Comparison of ENCODE assay signal across 12 cellular contexts in genomic region chr10:77971804-77972144, GRCh38. TPM values are rescaled to one million over a fixed set of nuclear protein-coding genes. Genes with fewer than 3 reads are reported as not detected.
DNase-seq lines count a peak whose midpoint lies in the region; ATAC-seq and TF ChIP-seq lines count a peak whose summit lies in the region.
"Had no signal": no experiment of that assay in that cellular context is flagged by ENCODE, and none has a peak within 500 bp of the region (broad histone marks: within the 10 kb centered on the region; RNA-seq: fewer than 3 reads in every experiment).

No MANE protein-coding gene starts in this region.

- peaks cover 23% of the 10 kb centered on the region for H3K36me3 Mint-ChIP-seq in CD8-positive, alpha-beta T cell
- peaks cover 13% of the 10 kb centered on the region for H3K36me3 Mint-ChIP-seq in activated T-helper 2 cell treated with anti-CD3 and anti-CD28 coated beads, Interferon-gamma antibody, Interleukin-2, Interleukin-4, amounts not matched to agents 10 μg/mL and 5 μg/mL and 100 μg/mL, durations not matched to agents 14 hours and 24 hours and 36 hours (ENCODE audit: low read depth)

- POLR2A ChIA-PET in CD8-positive, alpha-beta T cell (lab: Charles Lee): no interaction called here

- in situ Hi-C loops in HAP-1 (cut with MboI; ENCODE audit: low sequenced_read_pairs): loop anchor here (10.0 kb wide), 1 partner anchor 117 kb away; no protein-coding TSS in a partner anchor

- peaks cover 6% of the 10 kb centered on the region for H3K36me3 ChIP-seq in CD8-positive, alpha-beta T cell (ENCODE audit: insufficient read depth, low read length)
- H3K36me3 ChIP-seq in hepatocyte (replicated peaks; ENCODE audit: insufficient read depth, low read depth) (no peaks in the 10 kb centered on the region), skeletal muscle tissue (ENCODE audit: control insufficient read depth in 3 of 3, insufficient read depth in 3 of 3, low read length in 3 of 3) (peaks cover 0 to 6% (median under 1%) of the 10 kb centered on the region in 3 donors), HAP-1 (replicated peaks) (peaks cover 7% of the 10 kb centered on the region)

- H3K27me3 Mint-ChIP-seq in CD8-positive, alpha-beta T cell (ENCODE audit: low read depth): no peaks in the 10 kb centered on the region
- H3K27me3 Mint-ChIP-seq in activated T-helper 2 cell treated with anti-CD3 and anti-CD28 coated beads, Interferon-gamma antibody, Interleukin-2, Interleukin-4, amounts not matched to agents 10 μg/mL and 5 μg/mL and 100 μg/mL, durations not matched to agents 14 hours and 24 hours and 36 hours (ENCODE audit: low read depth): no peaks in the 10 kb centered on the region

- H3K9me2 ChIP-seq in hepatocyte (replicated peaks; ENCODE audit: insufficient read depth): no peaks in the 10 kb centered on the region

- H3K4me3 ChIP-seq in CD8-positive, alpha-beta T cell (ENCODE audit: low read depth, low read length): no peak overlapping the region
- H3K4me3 ChIP-seq in hepatocyte (no peak overlapping the region), skeletal muscle tissue (ENCODE audit: low read length in 3 of 3) (peak overlapping the region; percentile 23 to 57 (median 45)), HAP-1 (no peak overlapping the region)

- H3K4me1 ChIP-seq in CD8-positive, alpha-beta T cell (ENCODE audit: insufficient read depth, low read length): peaks cover 8% of the 10 kb centered on the region
- H3K4me1 ChIP-seq in hepatocyte (ENCODE audit: insufficient read depth) (peaks cover 11% of the 10 kb centered on the region), skeletal muscle tissue (ENCODE audit: control insufficient read depth in 3 of 3, insufficient read depth in 3 of 3, low read length in 3 of 3) (peaks cover 23 to 35% (median 31%) of the 10 kb centered on the region in 3 donors), HAP-1 (peaks cover 7% of the 10 kb centered on the region; the same call in 1 of the 2 replicates)

- peaks cover 10% of the 10 kb centered on the region for H3K4me1 Mint-ChIP-seq in CD8-positive, alpha-beta T cell (ENCODE audit: low read depth)
- peaks cover 8% of the 10 kb centered on the region for H3K4me1 Mint-ChIP-seq in activated T-helper 2 cell treated with anti-CD3 and anti-CD28 coated beads, Interferon-gamma antibody, Interleukin-2, Interleukin-4, amounts not matched to agents 10 μg/mL and 5 μg/mL and 100 μg/mL, durations not matched to agents 14 hours and 24 hours and 36 hours (ENCODE audit: low read depth)

- TF ChIP-seq CTCF in CD8-positive, alpha-beta T cell (IDR thresholded peaks at IDR 0.05): no peak
- no peak for TF ChIP-seq CTCF in hepatocyte (IDR thresholded peaks at IDR 0.05; ENCODE audit: poor library complexity)

- peak overlapping the region; percentile 52 for H3K27ac Mint-ChIP-seq in CD8-positive, alpha-beta T cell
- H3K27ac Mint-ChIP-seq in activated T-helper 2 cell treated with anti-CD3 and anti-CD28 coated beads, Interferon-gamma antibody, Interleukin-2, Interleukin-4, amounts not matched to agents 10 μg/mL and 5 μg/mL and 100 μg/mL, durations not matched to agents 14 hours and 24 hours and 36 hours: peak overlapping the region; percentile 71

- 90% methylated on average over 3 of the region's 3 CpGs for WGBS in hepatocyte (ENCODE audit: low lambda C conversion rate, missing lambda C conversion rate)

- intact Hi-C loops in CD8-positive, alpha-beta T cell (cut with DNase I, micrococcal nuclease): no loop called here
- intact Hi-C loops in activated T-helper 2 cell treated with anti-CD3 and anti-CD28 coated beads, Interferon-gamma antibody, Interleukin-2, Interleukin-4, amounts not matched to agents 10 μg/mL and 5 μg/mL and 100 μg/mL, durations not matched to agents 14 hours and 24 hours and 36 hours (cut with micrococcal nuclease): loop anchor here (5.0 kb wide), 1 partner anchor 124 kb away; no protein-coding TSS in a partner anchor

- CTCF ChIA-PET in CD8-positive, alpha-beta T cell (lab: Charles Lee): no interaction called here

- H3K9ac ChIP-seq in skeletal muscle tissue (ENCODE audit: low read depth in 1 of 3, low read length in 3 of 3): peak overlapping the region in 1 of 3 donors; percentile 28

- DNase-seq in CD8-positive, alpha-beta T cell: no peak
- DNase-seq in activated T-helper 2 cell treated with anti-CD3 and anti-CD28 coated beads, Interferon-gamma antibody, Interleukin-2, Interleukin-4, amounts not matched to agents 10 μg/mL and 5 μg/mL and 100 μg/mL, durations not matched to agents 14 hours and 24 hours and 36 hours (ENCODE audit: low spot score): no peak
- no peak for DNase-seq in hepatocyte (ENCODE audit: low spot score)
- no peak for DNase-seq in HAP-1 (ENCODE audit: low spot score in 2 of 2)
- no peak for DNase-seq in DMS53 (lab: John Stamatoyannopoulos, UW)
- no peak for DNase-seq in NCI-H2227 (lab: John Stamatoyannopoulos, UW; ENCODE audit: unreplicated experiment)
- DNase-seq in stimulated activated CD4-positive, alpha-beta T cell treated with anti-CD3 and anti-CD28 coated beads, Interleukin-4, amount 100 ng/mL, for 4 hours: no peak
- DNase-seq: activated CD8-positive, alpha-beta memory T cell treated with anti-CD3 and anti-CD28 coated beads, Interleukin-2, amount 50 U/mL, for 48 hours; central memory CD4-positive, alpha-beta T cell; NCI-H146; stimulated activated CD4-positive, alpha-beta T cell treated with anti-CD3 and anti-CD28 coated beads, Interleukin-2, amount 100 ng/mL, for 48 hours had no signal

- H3K27ac ChIP-seq in CD8-positive, alpha-beta T cell (ENCODE audit: low read depth, low read length): no peak overlapping the region
- H3K27ac ChIP-seq in hepatocyte (peak overlapping the region; percentile 83), skeletal muscle tissue (ENCODE audit: low read depth, low read length) (peak overlapping the region; percentile 91)

- no peak for ATAC-seq in CD8-positive, alpha-beta T cell

- no peak overlapping the region for H2AFZ ChIP-seq in hepatocyte

- H3K4me2 ChIP-seq in hepatocyte: peak overlapping the region; percentile 38

- no peaks in the 10 kb centered on the region for H3K79me2 ChIP-seq in hepatocyte

- H4K20me1 ChIP-seq in hepatocyte (ENCODE audit: insufficient read depth, poor library complexity, severe bottlenecking): no peaks in the 10 kb centered on the region

- H3K27me3 ChIP-seq in CD8-positive, alpha-beta T cell (ENCODE audit: insufficient read depth, low read length): no peaks in the 10 kb centered on the region
- H3K27me3 ChIP-seq in hepatocyte (no peaks in the 10 kb centered on the region), skeletal muscle tissue (ENCODE audit: control insufficient read depth in 3 of 3, insufficient read depth in 3 of 3, low read length in 3 of 3) (no peaks in the 10 kb centered on the region), HAP-1 (ENCODE audit: low read depth) (no peaks in the 10 kb centered on the region)

- no peaks in the 10 kb centered on the region for H3K9me3 Mint-ChIP-seq in CD8-positive, alpha-beta T cell
- no peaks in the 10 kb centered on the region for H3K9me3 Mint-ChIP-seq in activated T-helper 2 cell treated with anti-CD3 and anti-CD28 coated beads, Interferon-gamma antibody, Interleukin-2, Interleukin-4, amounts not matched to agents 10 μg/mL and 5 μg/mL and 100 μg/mL, durations not matched to agents 14 hours and 24 hours and 36 hours

- H3K4me3 Mint-ChIP-seq in CD8-positive, alpha-beta T cell: no peak overlapping the region
- H3K4me3 Mint-ChIP-seq in activated T-helper 2 cell treated with anti-CD3 and anti-CD28 coated beads, Interferon-gamma antibody, Interleukin-2, Interleukin-4, amounts not matched to agents 10 μg/mL and 5 μg/mL and 100 μg/mL, durations not matched to agents 14 hours and 24 hours and 36 hours (ENCODE audit: low read depth): no peak overlapping the region

- no peaks in the 10 kb centered on the region for H3K9me3 ChIP-seq in CD8-positive, alpha-beta T cell (ENCODE audit: low read length)
- H3K9me3 ChIP-seq in hepatocyte (ENCODE audit: low read depth): no peaks in the 10 kb centered on the region
- H3K9me3 ChIP-seq in skeletal muscle tissue (ENCODE audit: control insufficient read depth in 3 of 3, low read length in 3 of 3): no peaks in the 10 kb centered on the region
- H3K9me3 ChIP-seq in HAP-1: no peaks in the 10 kb centered on the region

RNA-seq across cellular contexts. Expression of gene DLG5, which starts 45.2 kb away (rescaled TPM):
- total RNA-seq in CD8-positive, alpha-beta T cell: 1 to 10 TPM; 5.5 to 6.3 TPM
- total RNA-seq in activated T-helper 2 cell treated with anti-CD3 and anti-CD28 coated beads, Interferon-gamma antibody, Interleukin-2, Interleukin-4, amounts not matched to agents 10 μg/mL and 5 μg/mL and 100 μg/mL, durations not matched to agents 14 hours and 24 hours and 36 hours: 6.7 and 7.8 TPM in 2 replicates
- 23.6 and 29.3 TPM in 2 replicates for total RNA-seq in hepatocyte
- 14.7 and 15.5 TPM in 2 replicates for polyA plus RNA-seq in hepatocyte
- 14.1 TPM for total RNA-seq in skeletal muscle tissue

RNA-seq across cellular contexts. Expression of gene POLR3A, which starts 57.5 kb away (rescaled TPM):
- total RNA-seq in CD8-positive, alpha-beta T cell: 1 to 10 TPM; 5.9 to 7.0 TPM
- 23.5 and 24.2 TPM in 2 replicates for total RNA-seq in activated T-helper 2 cell treated with anti-CD3 and anti-CD28 coated beads, Interferon-gamma antibody, Interleukin-2, Interleukin-4, amounts not matched to agents 10 μg/mL and 5 μg/mL and 100 μg/mL, durations not matched to agents 14 hours and 24 hours and 36 hours
- total RNA-seq in hepatocyte (9.8 and 10.8 TPM in 2 replicates), skeletal muscle tissue (18.8 TPM)
- polyA plus RNA-seq in hepatocyte: 8.0 and 8.7 TPM in 2 replicates

Comparison
In these comparisons a context has a peak if more than half of its experiments do, and no peak if none do; other contexts are left out.
1. H3K4me3 ChIP-seq: peak in skeletal muscle tissue (3 of 3); none in CD8-positive, alpha-beta T cell (single experiment), hepatocyte (single experiment) and HAP-1 (single experiment).